ENCODE assay signal across 23 cellular contexts in the genomic region with DNA sequence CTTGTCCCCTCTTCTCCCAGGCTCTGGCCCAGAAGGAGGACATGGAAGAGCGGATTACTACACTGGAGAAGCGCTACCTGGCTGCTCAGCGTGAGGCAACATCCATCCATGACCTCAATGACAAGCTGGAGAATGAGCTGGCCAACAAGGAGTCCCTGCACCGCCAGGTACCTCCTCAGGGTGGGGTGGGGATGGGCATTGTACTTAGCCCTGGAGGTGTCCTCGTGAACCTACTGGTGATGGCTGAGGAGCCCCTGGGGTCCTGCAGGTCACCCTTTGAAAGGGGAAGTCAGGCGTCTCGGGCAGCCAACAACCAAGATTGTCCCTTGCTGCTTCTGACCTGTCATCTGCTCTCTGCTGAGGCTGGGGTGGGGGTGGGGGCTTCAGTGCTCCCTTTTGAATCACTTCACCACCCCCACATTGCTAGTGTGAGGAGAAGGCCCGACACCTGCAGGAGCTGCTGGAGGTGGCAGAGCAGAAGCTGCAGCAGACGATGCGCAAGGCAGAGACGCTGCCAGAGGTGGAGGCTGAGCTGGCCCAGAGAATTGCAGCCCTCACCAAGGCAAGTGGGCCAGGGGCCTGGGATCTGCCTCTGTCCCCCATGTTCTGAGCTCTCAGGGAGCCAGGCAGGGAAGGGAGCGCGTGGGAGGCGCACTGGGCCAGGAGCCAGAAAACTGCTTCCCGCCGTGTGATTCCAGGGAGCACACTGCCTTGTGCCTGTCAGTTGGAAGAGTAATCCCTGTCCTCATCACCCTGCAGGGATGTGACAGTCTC. TPM values are rescaled to one million over a fixed set of nuclear protein-coding genes. Genes with fewer than 3 reads are reported as not detected.
A peak's percentile ranks its signal among the peaks of the same experiment; 100 is the strongest.
DNase-seq lines count a peak whose midpoint lies in the region; TF ChIP-seq lines count a peak whose summit lies in the region.
"Had no signal": no experiment of that assay in that cellular context is flagged by ENCODE, and none has a peak within 500 bp of the region (broad histone marks: within the 10 kb centered on the region; RNA-seq: fewer than 3 reads in every experiment).

No MANE protein-coding gene starts in this region.

- no peaks in the 10 kb centered on the region for H3K36me3 Mint-ChIP-seq in HFFc6 (ENCODE audit: low read depth)

- DNase-seq in COLO668 (lab: John Stamatoyannopoulos, UW; ENCODE audit: unreplicated experiment) (peak; percentile 19), NCI-H1105 (lab: John Stamatoyannopoulos, UW) (peak; percentile 37), caudate nucleus (lab: John Stamatoyannopoulos, UW) (peak in 42 of 61 donors; percentile 13 to 88 (median 63)), occipital lobe (lab: John Stamatoyannopoulos, UW) (peak; percentile 66), GM13976 (ENCODE audit: low spot score) (no peak), HFFc6 (no peak), SW 1271 (lab: John Stamatoyannopoulos, UW) (no peak)
- DNase-seq: activated CD4-positive, alpha-beta T cell treated with anti-CD3 and anti-CD28 coated beads, Interleukin-2, amount 50 U/mL, for 1 hour; activated gamma-delta T cell; left lung; MG63; NCI-H146; right cardiac atrium; thyroid gland had no signal

- no peak overlapping the region for H3K4me3 Mint-ChIP-seq in HFFc6
- H3K4me3 Mint-ChIP-seq: stimulated activated effector memory CD8-positive, alpha-beta T cell treated with anti-CD3 and anti-CD28 coated beads, Interleukin-12 subunit alpha, Interleukin-12 subunit beta, amount 100 ng/mL, for 72 hours had no signal

- H3K27ac Mint-ChIP-seq in HFFc6, result no peak overlapping the region
- H3K27ac Mint-ChIP-seq: stimulated activated effector memory CD8-positive, alpha-beta T cell treated with anti-CD3 and anti-CD28 coated beads, Interleukin-12 subunit alpha, Interleukin-12 subunit beta, amount 100 ng/mL, for 72 hours had no signal

- no peaks in the 10 kb centered on the region for H3K9me3 Mint-ChIP-seq in HFFc6
- H3K9me3 Mint-ChIP-seq: stimulated activated effector memory CD8-positive, alpha-beta T cell treated with anti-CD3 and anti-CD28 coated beads, Interleukin-12 subunit alpha, Interleukin-12 subunit beta, amount 100 ng/mL, for 72 hours had no signal

- H3K4me1 Mint-ChIP-seq in HFFc6 (ENCODE audit: low read depth), result peaks cover 36% of the 10 kb centered on the region
- H3K4me1 Mint-ChIP-seq: stimulated activated effector memory CD8-positive, alpha-beta T cell treated with anti-CD3 and anti-CD28 coated beads, Interleukin-12 subunit alpha, Interleukin-12 subunit beta, amount 100 ng/mL, for 72 hours had no signal

- in situ Hi-C loops in GM13976 (cut with MboI; ENCODE audit: low sequenced_read_pairs, unreplicated experiment), result no loop called here

- TF ChIP-seq CTCF in GM13976 (IDR thresholded peaks at IDR 0.05; ENCODE audit: borderline replicate concordance, control extremely low read depth, extremely low read depth, insufficient read depth, missing control alignments), result no peak
- no peak for TF ChIP-seq CTCF in HFFc6 (IDR thresholded peaks at IDR 0.05)

- H3K27me3 Mint-ChIP-seq in HFFc6 (ENCODE audit: insufficient read depth), result peaks cover 18% of the 10 kb centered on the region

- H3K27ac ChIP-seq in caudate nucleus (ENCODE audit: low read depth, low read length), result no peak overlapping the region
- H3K27ac ChIP-seq: cardiac muscle cell, left lung, neutrophil, thyroid gland, VCaP had no signal

RNA-seq across cellular contexts. Expression of gene PPFIA4, which starts 19.7 kb away (rescaled TPM):
- total RNA-seq in occipital lobe, result 11.1 TPM
- total RNA-seq in HFFc6 (2021; fragmentation: NEBNext Ultra II Directional; extraction: Animal tissue kit (Norgen Biotek cat#: 25700)), result 1 to 10 TPM in 1 of 6 experiments, under 1 TPM in 5; 0.37 to 1.3 (median 0.58) TPM

RNA-seq across cellular contexts. Expression of gene TMEM183A, which starts 38.8 kb away (rescaled TPM):
- total RNA-seq in occipital lobe, result 131 TPM
- total RNA-seq in HFFc6 (2021; fragmentation: NEBNext Ultra II Directional; extraction: Animal tissue kit (Norgen Biotek cat#: 25700)), result 10 to 100 TPM; 38.6 to 50.6 (median 45.1) TPM

RNA-seq across cellular contexts. Expression of gene MYOG, which starts 39.8 kb away (rescaled TPM):
- not detected for total RNA-seq in occipital lobe
- not detected for total RNA-seq in HFFc6 (2021; fragmentation: NEBNext Ultra II Directional; extraction: Animal tissue kit (Norgen Biotek cat#: 25700))
- total RNA-seq: esophagus mucosa; H1; left lung; mononuclear cell; NCI-H460; right cardiac atrium; T-helper 1 cell treated with Interleukin-12 subunit alpha and Interleukin-12 subunit beta and Interleukin-4 antibody, amounts not matched to agents 30 ng/mL and 1 ng/mL, for 36 hours; thyroid gland had no signal

Comparison
In these comparisons a context has a peak if more than half of its experiments do, and no peak if none do; other contexts are left out.
1. DNase-seq: peak in COLO668 (single experiment), NCI-H1105 (single experiment), caudate nucleus (42 of 61) and occipital lobe (single experiment); none in GM13976 (single experiment), HFFc6 (single experiment) and SW 1271 (0 of 2).